In genomic region chr9:134619983-134620612, GRCh38 we compare ENCODE assay signal across 17 cellular contexts. TPM values are rescaled to one million over a fixed set of nuclear protein-coding genes. Genes with fewer than 3 reads are reported as not detected.
DNase-seq lines count a peak whose midpoint lies in the region; ATAC-seq and TF ChIP-seq lines count a peak whose summit lies in the region.
"Had no signal": no experiment of that assay in that cellular context is flagged by ENCODE, and none has a peak within 500 bp of the region (broad histone marks: within the 10 kb centered on the region; RNA-seq: fewer than 3 reads in every experiment).

No MANE protein-coding gene starts in this region.

- no peaks in the 10 kb centered on the region for H3K36me3 Mint-ChIP-seq in chondrocyte (ENCODE audit: low read depth)
- H3K36me3 Mint-ChIP-seq: activated naive CD8-positive, alpha-beta T cell had no signal

- intact Hi-C loops in left cardiac atrium (cut with DNase I) (no loop called here), Right ventricle myocardium superior (cut with DNase I) (no loop called here), aorta (cut with DNase I) (no loop called here)

- H3K4me3 Mint-ChIP-seq in chondrocyte (ENCODE audit: unreplicated experiment) = no peak overlapping the region
- H3K4me3 Mint-ChIP-seq: activated CD4-positive, alpha-beta T cell treated with anti-CD3 and anti-CD28 coated beads, Interleukin-2, amount 10 ng/mL, durations not matched to agents 24 days and 14 days; activated naive CD8-positive, alpha-beta T cell had no signal

- WGBS in neuronal stem cell (ENCODE audit: extremely low coverage in 2 of 2, insufficient read length in 2 of 2, insufficient replicate concordance in 1 of 2), 2 donors = no CpG with 5 or more reads among the region's 18 CpGs
- WGBS in aorta, 2 donors = 83 to 84% methylated on average over 18 of the region's 18 CpGs

- no peak overlapping the region for H4K8ac ChIP-seq in neuronal stem cell (ENCODE audit: low read depth, low read length)

- H3K18ac ChIP-seq in neuronal stem cell (ENCODE audit: low read length) = peak overlapping the region; percentile 59

- H2AFZ ChIP-seq in neuronal stem cell (ENCODE audit: low read length) = no peak overlapping the region
- H2AFZ ChIP-seq: parathyroid adenoma had no signal

- no peak overlapping the region for H3K4me3 ChIP-seq in neuronal stem cell (ENCODE audit: low read length in 2 of 2)
- no peak overlapping the region for H3K4me3 ChIP-seq in aorta (ENCODE audit: low read length in 2 of 2)
- H3K4me3 ChIP-seq: dorsolateral prefrontal cortex, thyroid gland had no signal

- H2BK12ac ChIP-seq in neuronal stem cell (ENCODE audit: low read length) = no peak overlapping the region

- TF ChIP-seq CTCF in chondrocyte (IDR thresholded peaks at IDR 0.05) = no peak

- no peak overlapping the region for H3K4me2 ChIP-seq in neuronal stem cell (ENCODE audit: insufficient read depth, low read length, poor library complexity, severe bottlenecking)

- H3K9me3 ChIP-seq in neuronal stem cell (replicated peaks in 1 of 2; ENCODE audit: control insufficient read depth in 2 of 2, insufficient read depth in 1 of 2, low read depth in 1 of 2, low read length in 2 of 2) (no peaks in the 10 kb centered on the region), aorta (ENCODE audit: control insufficient read depth, low read length) (no peaks in the 10 kb centered on the region)
- H3K9me3 ChIP-seq: thyroid gland had no signal

- H2BK5ac ChIP-seq in neuronal stem cell (ENCODE audit: low read length) = no peak overlapping the region

- H3K27ac Mint-ChIP-seq in chondrocyte (ENCODE audit: unreplicated experiment) = no peak overlapping the region
- H3K27ac Mint-ChIP-seq: activated CD4-positive, alpha-beta T cell treated with anti-CD3 and anti-CD28 coated beads, Interleukin-2, amount 10 ng/mL, durations not matched to agents 24 days and 14 days; activated naive CD8-positive, alpha-beta T cell had no signal

- H3K36me3 ChIP-seq in neuronal stem cell (replicated peaks in 1 of 2; ENCODE audit: control insufficient read depth in 2 of 2, insufficient read depth in 2 of 2, low read length in 2 of 2) (no peaks in the 10 kb centered on the region), aorta (ENCODE audit: control insufficient read depth in 1 of 2, insufficient read depth in 2 of 2, low read length in 1 of 2) (no peaks in the 10 kb centered on the region)
- H3K36me3 ChIP-seq: thyroid gland had no signal

- peaks cover 70% of the 10 kb centered on the region for H3K4me1 Mint-ChIP-seq in chondrocyte (ENCODE audit: low read depth)
- H3K4me1 Mint-ChIP-seq: activated CD4-positive, alpha-beta T cell treated with anti-CD3 and anti-CD28 coated beads, Interleukin-2, amount 10 ng/mL, durations not matched to agents 24 days and 14 days had no signal

- H2BK15ac ChIP-seq in neuronal stem cell (ENCODE audit: low read length) = peak overlapping the region; percentile 62

- H3K23ac ChIP-seq in neuronal stem cell (ENCODE audit: low read depth, low read length, poor library complexity) = peak overlapping the region; percentile 6

- no peaks in the 10 kb centered on the region for H3K27me3 Mint-ChIP-seq in chondrocyte (ENCODE audit: low read depth)
- H3K27me3 Mint-ChIP-seq: activated CD4-positive, alpha-beta T cell treated with anti-CD3 and anti-CD28 coated beads, Interleukin-2, amount 10 ng/mL, durations not matched to agents 24 days and 14 days had no signal

- DNase-seq in left cardiac atrium (peak; percentile 16), Right ventricle myocardium superior (no peak), chondrocyte (ENCODE audit: low spot score) (peak; percentile 89), neuronal stem cell (ENCODE audit: low spot score) (no peak), aorta (peak; percentile 33 to 74), HPDE6-E6E7 (ENCODE audit: extremely low spot score) (no peak), T-helper 2 cell (no peak)
- DNase-seq: activated CD4-positive, alpha-beta T cell treated with anti-CD3 and anti-CD28 coated beads, Interleukin-2, amount 10 ng/mL, durations not matched to agents 24 days and 14 days; DND-41; NCI-H1417 treated with DMSO at 0.1 percent for 48 hours; stimulated activated CD4-positive, alpha-beta T cell treated with anti-CD3 and anti-CD28 coated beads, Interleukin-12 subunit alpha, Interleukin-12 subunit beta, amount 100 ng/mL, for 4 hours; thyroid gland had no signal

- H3K27me3 ChIP-seq in neuronal stem cell (ENCODE audit: control insufficient read depth in 3 of 3, insufficient read depth in 3 of 3, low read depth in 1 of 3, low read length in 3 of 3) (no peaks in the 10 kb centered on the region), aorta (ENCODE audit: control insufficient read depth in 1 of 2, insufficient read depth in 2 of 2, low read length in 1 of 2) (no peaks in the 10 kb centered on the region)
- H3K27me3 ChIP-seq: thyroid gland had no signal

- no peak overlapping the region for H2BK120ac ChIP-seq in neuronal stem cell (ENCODE audit: low read depth, low read length)

- no peak overlapping the region for H3K14ac ChIP-seq in neuronal stem cell (ENCODE audit: low read length)

- H3K27ac ChIP-seq in neuronal stem cell (replicated peaks; ENCODE audit: low read length) (no peak overlapping the region), aorta (ENCODE audit: low read depth in 1 of 2, low read length in 2 of 2) (no peak overlapping the region)
- H3K27ac ChIP-seq: dorsolateral prefrontal cortex, parathyroid adenoma, thyroid gland had no signal

- H3K4me1 ChIP-seq in neuronal stem cell (ENCODE audit: control insufficient read depth in 2 of 2, insufficient read depth in 1 of 2, low read depth in 1 of 2, low read length in 2 of 2) (peaks cover 0 to 7% of the 10 kb centered on the region in 2 donors), aorta (ENCODE audit: control insufficient read depth in 1 of 2, insufficient read depth in 2 of 2, low read length in 2 of 2) (no peaks in the 10 kb centered on the region)
- H3K4me1 ChIP-seq: parathyroid adenoma, thyroid gland had no signal

- H3K9me3 Mint-ChIP-seq in chondrocyte (ENCODE audit: low read depth) = no peaks in the 10 kb centered on the region
- H3K9me3 Mint-ChIP-seq: activated CD4-positive, alpha-beta T cell treated with anti-CD3 and anti-CD28 coated beads, Interleukin-2, amount 10 ng/mL, durations not matched to agents 24 days and 14 days had no signal

- peak overlapping the region; percentile 3 for H3K9ac ChIP-seq in neuronal stem cell (ENCODE audit: low read depth, low read length, poor library complexity)
- H3K9ac ChIP-seq: parathyroid adenoma had no signal

- peak overlapping the region; percentile 68 for H2AK5ac ChIP-seq in neuronal stem cell (ENCODE audit: low read depth, low read length)

- H3K79me1 ChIP-seq in neuronal stem cell (ENCODE audit: low read depth, low read length) = no peaks in the 10 kb centered on the region

- no peak overlapping the region for H4K91ac ChIP-seq in neuronal stem cell (ENCODE audit: low read depth, low read length, poor library complexity)

- no peak for ATAC-seq in left cardiac atrium
- ATAC-seq in Right ventricle myocardium superior (ENCODE audit: poor library complexity) = no peak
- ATAC-seq in aorta (ENCODE audit: low FRiP score) = no peak
- ATAC-seq in GM18870 (IDR thresholded peaks at IDR 0.05; ENCODE audit: unreplicated experiment) = no peak
- ATAC-seq: SK-N-SH treated with all-trans-retinoic acid at 6 μM for 48 hours had no signal

- no peak overlapping the region for H3K4ac ChIP-seq in neuronal stem cell (ENCODE audit: low read length)

RNA-seq across cellular contexts. Expression of gene COL5A1, which starts 21.5 kb away (rescaled TPM):
- total RNA-seq in left cardiac atrium (10 to 100 TPM; 29.8 to 35.2 TPM), Right ventricle myocardium superior (12.7 TPM), chondrocyte (2,235 to 2,410 TPM (median 2,315 TPM) in 3 replicates), aorta (100 to 1,000 TPM; 108 to 159 TPM)
- polyA plus RNA-seq in neuronal stem cell (2013, experiment 1 of 2) = 10.1 TPM
- polyA plus RNA-seq in neuronal stem cell (2013, experiment 2 of 2) = 10.2 TPM
- polyA plus RNA-seq in aorta = 10 to 100 TPM; 18.7 to 57.7 TPM
- total RNA-seq: activated CD4-positive, alpha-beta T cell treated with anti-CD3 and anti-CD28 coated beads, Interleukin-2, amount 10 ng/mL, durations not matched to agents 24 days and 14 days had no signal

Comparison
In these comparisons a context has a peak if more than half of its experiments do, and no peak if none do; other contexts are left out.
1. DNase-seq: peak in left cardiac atrium (single experiment), chondrocyte (single experiment) and aorta (2 of 2); none in Right ventricle myocardium superior (single experiment), neuronal stem cell (single experiment), HPDE6-E6E7 (single experiment) and T-helper 2 cell (0 of 5).
2. RNA of gene COL5A1, which starts 21.5 kb away (total RNA-seq): 2,235 to 2,410 TPM in chondrocyte; 108 to 159 TPM in aorta, 29.8 to 35.2 TPM in left cardiac atrium and 12.7 TPM in Right ventricle myocardium superior (single experiment); every median in the first group is over 10 times any median in the second.